ENCODE assay signal across 21 cellular contexts in genomic region chr5:95440825-95441224, GRCh38. TPM values are rescaled to one million over a fixed set of nuclear protein-coding genes. Genes with fewer than 3 reads are reported as not detected.
"Had no signal": no experiment of that assay in that cellular context is flagged by ENCODE, and none has a peak within 500 bp of the region (broad histone marks: within the 10 kb centered on the region; RNA-seq: fewer than 3 reads in every experiment).

No MANE protein-coding gene starts in this region.

- H3K36me3 ChIP-seq: esophagus muscularis mucosa, tibial nerve had no signal

- H3K27ac ChIP-seq: dorsolateral prefrontal cortex, esophagus muscularis mucosa, tibial nerve had no signal

- H3K4me1 ChIP-seq: esophagus muscularis mucosa, tibial nerve had no signal

- H3K27me3 ChIP-seq: dorsolateral prefrontal cortex, tibial nerve had no signal

- DNase-seq: activated CD4-positive, alpha-beta memory T cell treated with anti-CD3 and anti-CD28 coated beads for 36 hours; activated CD4-positive, alpha-beta T cell treated with anti-CD3 and anti-CD28 coated beads for 1 hour; activated gamma-delta T cell treated with Interleukin-2 at 50 U/mL for 16 hours; activated naive CD8-positive, alpha-beta T cell treated with anti-CD3 and anti-CD28 coated beads for 36 hours; activated T-cell treated with anti-CD3 and anti-CD28 coated beads, Interleukin-2, amount 50 U/mL, for 48 hours; anterior cingulate cortex; dorsolateral prefrontal cortex; glutamatergic neuron; left ventricle myocardium superior; mesenchymal stem cell; occipital lobe; stimulated activated CD4-positive, alpha-beta T cell treated with anti-CD3 and anti-CD28 coated beads, Interleukin-2, amount 100 ng/mL, for 24 hours; stimulated activated naive B cell treated with anti-CD40 and anti-IgM and Interleukin-4, amounts not matched to agents 10 μg/mL and 1 μg/mL and 100 μg/mL, for 72 hours had no signal

- H3K4me3 ChIP-seq: dorsolateral prefrontal cortex, esophagus muscularis mucosa, tibial nerve had no signal

- H3K9me3 ChIP-seq: esophagus muscularis mucosa, tibial nerve had no signal

- ATAC-seq: left ventricle myocardium superior; sciatic nerve; stimulated activated naive B cell treated with anti-CD40 and anti-IgM and Interleukin-4, amounts not matched to agents 10 μg/mL and 1 μg/mL and 100 μg/mL, for 72 hours had no signal

- FAIRE-seq: endometrium had no signal

RNA-seq across cellular contexts. Expression of gene FAM81B, which starts 49.7 kb away (rescaled TPM):
- total RNA-seq: activated CD4-positive, alpha-beta memory T cell treated with anti-CD3 and anti-CD28 coated beads for 36 hours; activated naive CD8-positive, alpha-beta T cell treated with anti-CD3 and anti-CD28 coated beads for 36 hours; chondrocyte; esophagus muscularis mucosa; fibroblast of villous mesenchyme; progenitor cell of endocrine pancreas; sciatic nerve; subcutaneous adipose tissue; tibial nerve had no signal
